ENCODE assay signal across 19 cellular contexts in the genomic region with DNA sequence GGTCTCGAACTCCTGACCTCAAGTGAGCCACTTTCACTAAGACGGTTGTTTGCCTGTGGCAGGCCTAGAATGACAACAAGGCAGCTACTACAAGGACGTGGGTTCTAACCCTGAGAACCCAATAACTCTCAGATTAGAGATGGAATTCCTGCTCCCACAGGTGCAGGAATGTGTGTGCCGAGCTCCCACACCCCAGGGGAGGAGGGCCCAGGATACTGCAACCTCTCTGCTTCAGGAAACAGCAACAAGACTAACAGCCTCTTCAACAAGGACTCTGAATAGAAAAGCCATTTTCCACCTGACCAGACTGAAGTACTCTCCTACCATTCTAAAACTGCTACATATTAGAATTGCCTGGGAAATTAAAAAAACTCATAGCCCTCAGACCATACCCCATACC. TPM values are rescaled to one million over a fixed set of nuclear protein-coding genes. Genes with fewer than 3 reads are reported as not detected.
DNase-seq lines count a peak whose midpoint lies in the region; ATAC-seq and TF ChIP-seq lines count a peak whose summit lies in the region.
"Had no signal": no experiment of that assay in that cellular context is flagged by ENCODE, and none has a peak within 500 bp of the region (broad histone marks: within the 10 kb centered on the region; RNA-seq: fewer than 3 reads in every experiment).

No MANE protein-coding gene starts in this region.

- H2AFZ ChIP-seq in OCI-LY1 (ENCODE audit: low read length), result no peak overlapping the region

- H3K4me2 ChIP-seq in OCI-LY1 (ENCODE audit: low read length), result peak overlapping the region; percentile 8; the same call in 1 of the 2 replicates
- H3K4me2 ChIP-seq: KMS-11, SK-N-SH had no signal

- no peaks in the 10 kb centered on the region for H3K9me3 Mint-ChIP-seq in CD8-positive, alpha-beta T cell
- H3K9me3 Mint-ChIP-seq in memory B cell (no peaks in the 10 kb centered on the region), type B pancreatic cell (no peaks in the 10 kb centered on the region)
- H3K9me3 Mint-ChIP-seq in stimulated activated naive B cell treated with anti-CD40 and anti-IgM and Interleukin-4, amounts not matched to agents 10 μg/mL and 1 μg/mL and 100 μg/mL, for 72 hours, result no peaks in the 10 kb centered on the region
- H3K9me3 Mint-ChIP-seq in activated T-helper 1 cell treated with anti-CD3 and anti-CD28 coated beads, Interleukin-12 subunit alpha, Interleukin-12 subunit beta, Interleukin-2, Interleukin-4 antibody, amounts not matched to agents 30 ng/mL and 10 ng/mL and 1 ng/mL, durations not matched to agents 14 hours and 24 hours and 36 hours, result no peaks in the 10 kb centered on the region

- H3K27me3 ChIP-seq in CD8-positive, alpha-beta T cell (ENCODE audit: insufficient read depth, low read length), result no peaks in the 10 kb centered on the region
- H3K27me3 ChIP-seq in OCI-LY1 (ENCODE audit: insufficient read depth, low read length), result no peaks in the 10 kb centered on the region

- H3K36me3 Mint-ChIP-seq in CD8-positive, alpha-beta T cell, result peaks cover 55% of the 10 kb centered on the region
- peaks cover 24% of the 10 kb centered on the region for H3K36me3 Mint-ChIP-seq in memory B cell
- H3K36me3 Mint-ChIP-seq in stimulated activated naive B cell treated with anti-CD40 and anti-IgM and Interleukin-4, amounts not matched to agents 10 μg/mL and 1 μg/mL and 100 μg/mL, for 72 hours, result peaks cover 31 to 38% of the 10 kb centered on the region in 2 donors
- H3K36me3 Mint-ChIP-seq in type B pancreatic cell, result peaks cover 3% of the 10 kb centered on the region
- peaks cover 40% of the 10 kb centered on the region for H3K36me3 Mint-ChIP-seq in activated T-helper 1 cell treated with anti-CD3 and anti-CD28 coated beads, Interleukin-12 subunit alpha, Interleukin-12 subunit beta, Interleukin-2, Interleukin-4 antibody, amounts not matched to agents 30 ng/mL and 10 ng/mL and 1 ng/mL, durations not matched to agents 14 hours and 24 hours and 36 hours (ENCODE audit: low read depth)

- no peaks in the 10 kb centered on the region for H3K9me2 ChIP-seq in OCI-LY1 (ENCODE audit: low read depth, low read length)
- H3K9me2 ChIP-seq: SK-N-SH had no signal

- POLR2A ChIA-PET in CD8-positive, alpha-beta T cell (lab: Charles Lee), result no interaction called here

- peaks cover 23% of the 10 kb centered on the region for H3K4me1 Mint-ChIP-seq in CD8-positive, alpha-beta T cell (ENCODE audit: low read depth)
- H3K4me1 Mint-ChIP-seq in memory B cell, result peaks cover 53% of the 10 kb centered on the region
- peaks cover 50 to 75% of the 10 kb centered on the region in 2 donors for H3K4me1 Mint-ChIP-seq in stimulated activated naive B cell treated with anti-CD40 and anti-IgM and Interleukin-4, amounts not matched to agents 10 μg/mL and 1 μg/mL and 100 μg/mL, for 72 hours
- H3K4me1 Mint-ChIP-seq in type B pancreatic cell (ENCODE audit: unreplicated experiment), result peaks cover 7% of the 10 kb centered on the region
- H3K4me1 Mint-ChIP-seq in activated T-helper 1 cell treated with anti-CD3 and anti-CD28 coated beads, Interleukin-12 subunit alpha, Interleukin-12 subunit beta, Interleukin-2, Interleukin-4 antibody, amounts not matched to agents 30 ng/mL and 10 ng/mL and 1 ng/mL, durations not matched to agents 14 hours and 24 hours and 36 hours (ENCODE audit: low read depth), result peaks cover 20% of the 10 kb centered on the region

- H3K27ac ChIP-seq in CD8-positive, alpha-beta T cell (ENCODE audit: low read depth, low read length), result no peak overlapping the region
- peak overlapping the region; percentile 97 for H3K27ac ChIP-seq in OCI-LY1 (ENCODE audit: low read depth, low read length, poor library complexity, severe bottlenecking)
- H3K27ac ChIP-seq: KMS-11 had no signal

- TF ChIP-seq CTCF in CD8-positive, alpha-beta T cell (IDR thresholded peaks at IDR 0.05), result no peak
- TF ChIP-seq CTCF in OCI-LY1 (IDR thresholded peaks at IDR 0.05; ENCODE audit: low read length), result no peak
- TF ChIP-seq CTCF in type B pancreatic cell (conservative IDR thresholded peaks at IDR 0.05), result no peak

- no peak for ATAC-seq in CD8-positive, alpha-beta T cell
- no peak for ATAC-seq in memory B cell (ENCODE audit: low read depth)
- no peak for ATAC-seq in stimulated activated naive B cell treated with anti-CD40 and anti-IgM and Interleukin-4, amounts not matched to agents 10 μg/mL and 1 μg/mL and 100 μg/mL, for 72 hours (replicated peaks)

- H3K36me3 ChIP-seq in CD8-positive, alpha-beta T cell (ENCODE audit: insufficient read depth, low read length), result peaks cover 23% of the 10 kb centered on the region
- peaks cover 46% of the 10 kb centered on the region for H3K36me3 ChIP-seq in OCI-LY1 (ENCODE audit: insufficient read depth, low read length)

- no peaks in the 10 kb centered on the region for H3K4me1 ChIP-seq in CD8-positive, alpha-beta T cell (ENCODE audit: insufficient read depth, low read length)
- peaks cover 81% of the 10 kb centered on the region for H3K4me1 ChIP-seq in OCI-LY1 (ENCODE audit: insufficient read depth, low read length, severe bottlenecking)

- H3K4me3 Mint-ChIP-seq in CD8-positive, alpha-beta T cell, result no peak overlapping the region
- no peak overlapping the region for H3K4me3 Mint-ChIP-seq in memory B cell
- H3K4me3 Mint-ChIP-seq in stimulated activated naive B cell treated with anti-CD40 and anti-IgM and Interleukin-4, amounts not matched to agents 10 μg/mL and 1 μg/mL and 100 μg/mL, for 72 hours, result no peak overlapping the region
- H3K4me3 Mint-ChIP-seq in type B pancreatic cell, result no peak overlapping the region
- H3K4me3 Mint-ChIP-seq in activated T-helper 1 cell treated with anti-CD3 and anti-CD28 coated beads, Interleukin-12 subunit alpha, Interleukin-12 subunit beta, Interleukin-2, Interleukin-4 antibody, amounts not matched to agents 30 ng/mL and 10 ng/mL and 1 ng/mL, durations not matched to agents 14 hours and 24 hours and 36 hours, result no peak overlapping the region

- CTCF ChIA-PET in CD8-positive, alpha-beta T cell (lab: Charles Lee), result interaction anchor here (4.1 to 6.8 kb wide), 2 partner anchors 25 to 50 kb away, joined by 15 to 38 read pairs; no protein-coding TSS in a partner anchor

- intact Hi-C loops in CD8-positive, alpha-beta T cell (cut with DNase I, micrococcal nuclease), result no loop called here
- intact Hi-C loops in activated T-helper 1 cell treated with anti-CD3 and anti-CD28 coated beads, Interleukin-12 subunit alpha, Interleukin-12 subunit beta, Interleukin-2, Interleukin-4 antibody, amounts not matched to agents 30 ng/mL and 10 ng/mL and 1 ng/mL, durations not matched to agents 14 hours and 24 hours and 36 hours (cut with micrococcal nuclease), result no loop called here

- no peaks in the 10 kb centered on the region for H3K9me3 ChIP-seq in CD8-positive, alpha-beta T cell (ENCODE audit: low read length)
- no peaks in the 10 kb centered on the region for H3K9me3 ChIP-seq in OCI-LY1 (ENCODE audit: low read length)
- H3K9me3 ChIP-seq: Caco-2, SK-N-SH had no signal

- H4K20me1 ChIP-seq in OCI-LY1 (ENCODE audit: insufficient read depth, low read length), result no peaks in the 10 kb centered on the region

- no peak for DNase-seq in CD8-positive, alpha-beta T cell
- DNase-seq in memory B cell (ENCODE audit: low spot score in 2 of 2), result no peak
- DNase-seq in stimulated activated naive B cell treated with anti-CD40 and anti-IgM and Interleukin-4, amounts not matched to agents 10 μg/mL and 1 μg/mL and 100 μg/mL, for 72 hours, result no peak
- DNase-seq in SHP77 treated with DMSO at 0.1 percent for 48 hours (lab: John Stamatoyannopoulos, UW), result no peak
- DNase-seq in type B pancreatic cell (ENCODE audit: extremely low spot score, unreplicated experiment), result no peak
- no peak for DNase-seq in activated T-helper 1 cell treated with anti-CD3 and anti-CD28 coated beads, Interleukin-12 subunit alpha, Interleukin-12 subunit beta, Interleukin-2, Interleukin-4 antibody, amounts not matched to agents 30 ng/mL and 10 ng/mL and 1 ng/mL, durations not matched to agents 14 hours and 24 hours and 36 hours (ENCODE audit: low spot score)
- DNase-seq: C1 segment of cervical spinal cord; Caco-2; GDM1; H7; NCI-H1417 treated with DMSO at 0.1 percent for 48 hours; NCI-H187 treated with DMSO at 0.1 percent for 48 hours; NCI-H69; NK-92 treated with Interleukin-12 subunit alpha and Interleukin-12 subunit beta, amount 100 ng/mL, for 24 hours; OCI-M1; SHP77; SK-N-SH had no signal

- no peaks in the 10 kb centered on the region for H3K79me2 ChIP-seq in OCI-LY1 (ENCODE audit: insufficient read depth, low read length)

- peak overlapping the region; percentile 41 for H3K27ac Mint-ChIP-seq in CD8-positive, alpha-beta T cell
- H3K27ac Mint-ChIP-seq in memory B cell (peak overlapping the region; percentile 47), type B pancreatic cell (no peak overlapping the region)
- peak overlapping the region; percentile 59 for H3K27ac Mint-ChIP-seq in stimulated activated naive B cell treated with anti-CD40 and anti-IgM and Interleukin-4, amounts not matched to agents 10 μg/mL and 1 μg/mL and 100 μg/mL, for 72 hours
- no peak overlapping the region for H3K27ac Mint-ChIP-seq in activated T-helper 1 cell treated with anti-CD3 and anti-CD28 coated beads, Interleukin-12 subunit alpha, Interleukin-12 subunit beta, Interleukin-2, Interleukin-4 antibody, amounts not matched to agents 30 ng/mL and 10 ng/mL and 1 ng/mL, durations not matched to agents 14 hours and 24 hours and 36 hours

- H3K4me3 ChIP-seq in CD8-positive, alpha-beta T cell (ENCODE audit: low read depth, low read length), result no peak overlapping the region
- no peak overlapping the region for H3K4me3 ChIP-seq in OCI-LY1 (ENCODE audit: low read depth, low read length, poor library complexity, severe bottlenecking)

- H3K27me3 Mint-ChIP-seq in CD8-positive, alpha-beta T cell (ENCODE audit: low read depth), result no peaks in the 10 kb centered on the region
- no peaks in the 10 kb centered on the region for H3K27me3 Mint-ChIP-seq in memory B cell
- no peaks in the 10 kb centered on the region for H3K27me3 Mint-ChIP-seq in stimulated activated naive B cell treated with anti-CD40 and anti-IgM and Interleukin-4, amounts not matched to agents 10 μg/mL and 1 μg/mL and 100 μg/mL, for 72 hours
- no peaks in the 10 kb centered on the region for H3K27me3 Mint-ChIP-seq in type B pancreatic cell
- H3K27me3 Mint-ChIP-seq in activated T-helper 1 cell treated with anti-CD3 and anti-CD28 coated beads, Interleukin-12 subunit alpha, Interleukin-12 subunit beta, Interleukin-2, Interleukin-4 antibody, amounts not matched to agents 30 ng/mL and 10 ng/mL and 1 ng/mL, durations not matched to agents 14 hours and 24 hours and 36 hours (ENCODE audit: insufficient read depth), result no peaks in the 10 kb centered on the region

- no peaks in the 10 kb centered on the region for H3F3A ChIP-seq in OCI-LY1 (ENCODE audit: insufficient read depth, low read length)

- H3K9ac ChIP-seq in OCI-LY1 (ENCODE audit: low read length), result no peak overlapping the region
- H3K9ac ChIP-seq: KMS-11, SK-N-SH had no signal

RNA-seq across cellular contexts. Expression of a gene that starts 4.9 kb away (rescaled TPM):
- total RNA-seq in CD8-positive, alpha-beta T cell, result 10 to 100 TPM; 20.9 to 21.4 TPM
- 32.3 and 36.4 TPM in 2 replicates for total RNA-seq in type B pancreatic cell (ENCODE audit: low replicate concordance)
- 57.5 and 63.8 TPM in 2 replicates for total RNA-seq in activated T-helper 1 cell treated with anti-CD3 and anti-CD28 coated beads, Interleukin-12 subunit alpha, Interleukin-12 subunit beta, Interleukin-2, Interleukin-4 antibody, amounts not matched to agents 30 ng/mL and 10 ng/mL and 1 ng/mL, durations not matched to agents 14 hours and 24 hours and 36 hours

RNA-seq across cellular contexts. Expression of a gene that starts 7.1 kb away (rescaled TPM):
- total RNA-seq in CD8-positive, alpha-beta T cell, result 10 to 100 TPM; 13.4 to 16.9 TPM
- 58.5 and 59.5 TPM in 2 replicates for total RNA-seq in type B pancreatic cell (ENCODE audit: low replicate concordance)
- 46.5 and 48.7 TPM in 2 replicates for total RNA-seq in activated T-helper 1 cell treated with anti-CD3 and anti-CD28 coated beads, Interleukin-12 subunit alpha, Interleukin-12 subunit beta, Interleukin-2, Interleukin-4 antibody, amounts not matched to agents 30 ng/mL and 10 ng/mL and 1 ng/mL, durations not matched to agents 14 hours and 24 hours and 36 hours

RNA-seq across cellular contexts. Expression of a gene that starts 57.4 kb away (rescaled TPM):
- total RNA-seq in CD8-positive, alpha-beta T cell, result 1 to 10 TPM; 1.8 to 2.0 TPM
- total RNA-seq in type B pancreatic cell (ENCODE audit: low replicate concordance), result 12.4 and 15.3 TPM in 2 replicates
- total RNA-seq in activated T-helper 1 cell treated with anti-CD3 and anti-CD28 coated beads, Interleukin-12 subunit alpha, Interleukin-12 subunit beta, Interleukin-2, Interleukin-4 antibody, amounts not matched to agents 30 ng/mL and 10 ng/mL and 1 ng/mL, durations not matched to agents 14 hours and 24 hours and 36 hours, result 0.39 and 0.96 TPM in 2 replicates

Comparison
In these comparisons a context has a peak if more than half of its experiments do, and no peak if none do; other contexts are left out.
1. H3K27ac Mint-ChIP-seq: peak in CD8-positive, alpha-beta T cell (single experiment), memory B cell (single experiment) and stimulated activated naive B cell treated with anti-CD40 and anti-IgM and Interleukin-4, amounts not matched to agents 10 μg/mL and 1 μg/mL and 100 μg/mL, for 72 hours (single experiment); none in type B pancreatic cell (single experiment) and activated T-helper 1 cell treated with anti-CD3 and anti-CD28 coated beads, Interleukin-12 subunit alpha, Interleukin-12 subunit beta, Interleukin-2, Interleukin-4 antibody, amounts not matched to agents 30 ng/mL and 10 ng/mL and 1 ng/mL, durations not matched to agents 14 hours and 24 hours and 36 hours (single experiment).